Comparison of ENCODE assay signal across 8 cellular contexts in the genomic region with DNA sequence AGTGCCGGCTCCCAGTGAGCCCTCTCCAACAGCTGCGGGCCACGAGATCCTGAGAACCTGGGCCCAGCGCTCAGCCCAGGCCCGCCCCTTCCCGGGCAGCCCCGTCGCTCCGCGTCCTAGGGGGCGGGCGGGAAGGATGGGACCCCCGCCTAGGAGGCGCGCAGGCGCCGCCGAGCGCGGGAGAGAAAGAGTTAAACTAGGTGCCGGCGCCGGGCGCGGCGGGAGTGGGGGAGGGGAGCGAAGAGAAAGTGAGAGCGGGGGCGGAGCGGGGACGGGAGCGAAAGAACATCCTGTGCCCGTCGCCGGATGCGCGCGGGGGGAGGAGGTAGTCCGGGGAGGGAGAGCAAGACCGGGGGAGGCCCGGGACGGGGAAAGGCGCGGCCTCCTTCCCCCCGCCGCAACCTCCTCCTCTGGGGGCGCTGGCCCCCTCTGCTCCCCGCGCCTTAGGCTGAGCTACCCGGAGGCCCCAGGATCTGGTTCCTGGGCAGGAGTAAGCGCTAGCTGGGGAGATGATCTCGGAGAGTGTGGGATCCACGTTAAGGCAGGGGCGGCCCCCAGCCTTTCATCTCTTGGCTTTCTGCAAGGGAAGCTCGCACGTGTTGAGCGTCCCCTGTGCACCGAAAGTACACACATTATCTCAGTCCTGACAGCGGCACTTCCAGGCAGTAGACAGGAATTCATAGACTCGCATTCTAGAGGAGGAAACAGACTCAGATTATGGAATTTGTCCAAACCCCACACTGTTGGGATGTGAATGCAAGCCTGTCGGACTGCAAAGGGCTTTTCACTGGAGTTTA. TPM values are rescaled to one million over a fixed set of nuclear protein-coding genes. Genes with fewer than 3 reads are reported as not detected.
DNase-seq lines count a peak whose midpoint lies in the region; ATAC-seq and TF ChIP-seq lines count a peak whose summit lies in the region.

No MANE protein-coding gene starts in this region.

- no peaks in the 10 kb centered on the region for H3K36me3 Mint-ChIP-seq in activated naive CD4-positive, alpha-beta T cell treated with anti-CD3 and anti-CD28 coated beads, Interleukin-2, amount 50 U/mL, for 24 hours

- peak overlapping the region; percentile 90 for H3K27ac Mint-ChIP-seq in activated naive CD4-positive, alpha-beta T cell treated with anti-CD3 and anti-CD28 coated beads, Interleukin-2, amount 50 U/mL, for 24 hours

- H3K36me3 ChIP-seq in DOHH2 (ENCODE audit: control insufficient read depth, low read length) = no peaks in the 10 kb centered on the region
- no peaks in the 10 kb centered on the region for H3K36me3 ChIP-seq in KOPT-K1 (ENCODE audit: insufficient read depth, low read length)
- H3K36me3 ChIP-seq in SK-N-MC (ENCODE audit: insufficient read depth, low read length) = no peaks in the 10 kb centered on the region

- peak overlapping the region; percentile 56 for H3K9ac ChIP-seq in SK-N-MC (ENCODE audit: insufficient read length)

- H3K4me3 Mint-ChIP-seq in activated naive CD4-positive, alpha-beta T cell treated with anti-CD3 and anti-CD28 coated beads, Interleukin-2, amount 50 U/mL, for 24 hours = peak overlapping the region; percentile 82

- no peaks in the 10 kb centered on the region for H3K9me3 Mint-ChIP-seq in activated naive CD4-positive, alpha-beta T cell treated with anti-CD3 and anti-CD28 coated beads, Interleukin-2, amount 50 U/mL, for 24 hours

- no peaks in the 10 kb centered on the region for H3K27me3 Mint-ChIP-seq in activated naive CD4-positive, alpha-beta T cell treated with anti-CD3 and anti-CD28 coated beads, Interleukin-2, amount 50 U/mL, for 24 hours

- ATAC-seq in GM21619 (IDR thresholded peaks at IDR 0.05; ENCODE audit: unreplicated experiment) (peak; percentile 41), omental fat pad (ENCODE audit: low FRiP score) (peak; percentile 67)

- peaks cover 61% of the 10 kb centered on the region for H3K4me1 ChIP-seq in DOHH2 (ENCODE audit: control insufficient read depth, low read length)

- no peaks in the 10 kb centered on the region for H4K20me1 ChIP-seq in DOHH2 (ENCODE audit: control insufficient read depth, insufficient read depth, low read depth, low read length)

- no peaks in the 10 kb centered on the region for H3K27me3 ChIP-seq in DOHH2 (ENCODE audit: control insufficient read depth, low read length)

- DNase-seq in SK-N-MC (ENCODE audit: low read depth, low spot score) = no peak
- DNase-seq in glomerular endothelial cell (ENCODE audit: extremely low read depth, low read depth, low spot score) = peak; percentile 83
- DNase-seq in omental fat pad (ENCODE audit: low spot score) = peak; percentile 90

- H3K27ac ChIP-seq in DOHH2 (ENCODE audit: low read depth, low read length) (peak overlapping the region; percentile 87), KOPT-K1 (ENCODE audit: low read depth, low read length, poor library complexity, severe bottlenecking) (peak overlapping the region; percentile 99), SK-N-MC (peak overlapping the region; percentile 72), temporal lobe (ENCODE audit: low read depth, low read length) (peak overlapping the region; percentile 100)

- H3K4me3 ChIP-seq in DOHH2 (ENCODE audit: low read length) = peak overlapping the region; percentile 75
- peak overlapping the region; percentile 80 for H3K4me3 ChIP-seq in SK-N-MC

- no peaks in the 10 kb centered on the region for H3K9me2 ChIP-seq in DOHH2 (replicated peaks; ENCODE audit: control insufficient read depth, low read length)

- H3K9me3 ChIP-seq in DOHH2 (ENCODE audit: control insufficient read depth, insufficient read depth, low read length) (no peaks in the 10 kb centered on the region), KOPT-K1 (ENCODE audit: insufficient read depth, low read length, poor library complexity, severe bottlenecking) (no peaks in the 10 kb centered on the region), SK-N-MC (ENCODE audit: low read depth, low read length) (no peaks in the 10 kb centered on the region)

- no peaks in the 10 kb centered on the region for H3K79me2 ChIP-seq in DOHH2 (ENCODE audit: control insufficient read depth, low read length)

- TF ChIP-seq CTCF in DOHH2 (IDR thresholded peaks at IDR 0.05; ENCODE audit: low read depth, low read length, poor library complexity, severe bottlenecking) (peak; percentile 38), omental fat pad (IDR thresholded peaks at IDR 0.05) (no peak)

- H3K4me2 ChIP-seq in DOHH2 (ENCODE audit: low read length) = peak overlapping the region; percentile 73

- peaks cover 25% of the 10 kb centered on the region for H3F3A ChIP-seq in DOHH2 (ENCODE audit: control insufficient read depth, insufficient read depth)

- peaks cover 81% of the 10 kb centered on the region for H3K4me1 Mint-ChIP-seq in activated naive CD4-positive, alpha-beta T cell treated with anti-CD3 and anti-CD28 coated beads, Interleukin-2, amount 50 U/mL, for 24 hours

RNA-seq across cellular contexts. Expression of a gene that starts 4.9 kb away (rescaled TPM):
- total RNA-seq in glomerular endothelial cell (not detected in 2 replicates), omental fat pad (1 to 10 TPM in 2 of 4 donors, under 1 TPM in 1, not detected in 1; 0.69 to 3.2 (median 1.2) TPM), temporal lobe (0.25 TPM)

RNA-seq across cellular contexts. Expression of a gene that starts 43.2 kb away (rescaled TPM):
- total RNA-seq in glomerular endothelial cell (22.5 and 22.9 TPM in 2 replicates), omental fat pad (100 to 1,000 TPM; 257 to 722 (median 366) TPM), temporal lobe (4.2 TPM)

RNA-seq across cellular contexts. Expression of a gene that starts 44.5 kb away (rescaled TPM):
- not detected in 2 replicates for total RNA-seq in glomerular endothelial cell
- not detected for total RNA-seq in omental fat pad
- not detected for total RNA-seq in temporal lobe

RNA-seq across cellular contexts. Expression of a gene that starts 48.9 kb away (rescaled TPM):
- total RNA-seq in glomerular endothelial cell = not detected in 2 replicates
- total RNA-seq in omental fat pad = not detected
- not detected for total RNA-seq in temporal lobe

Comparison
In these comparisons a context has a peak if more than half of its experiments do, and no peak if none do; other contexts are left out.
1. RNA of a gene that starts 43.2 kb away (total RNA-seq): 257 to 722 TPM in omental fat pad; 22.5 to 22.9 TPM in glomerular endothelial cell and 4.2 TPM in temporal lobe (single experiment); every median in the first group is over 10 times any median in the second.
2. Peak in every context shown above with its lines, with median percentiles within 50 percentile points of each other: H3K27ac ChIP-seq.